In the genomic region with DNA sequence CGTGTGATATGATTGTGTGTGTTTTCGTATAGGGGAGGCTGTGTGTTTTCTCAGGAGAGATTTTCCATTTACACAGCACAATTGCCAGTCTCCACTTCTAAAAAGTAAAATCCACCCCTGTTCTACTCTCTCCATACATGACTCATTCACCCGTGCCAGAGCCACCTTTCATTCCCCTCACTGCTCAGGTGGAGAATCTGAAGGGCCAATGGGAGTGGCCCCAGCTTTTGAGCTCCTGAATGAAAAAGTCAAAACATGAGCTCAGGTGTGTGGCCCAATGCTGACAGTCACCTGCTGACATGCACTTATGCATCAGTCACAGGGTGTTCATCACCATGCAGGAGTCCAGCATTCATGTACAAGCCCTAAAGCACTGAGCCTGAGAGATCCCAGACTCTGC, we compare ENCODE assay signal across 6 cellular contexts. TPM values are rescaled to one million over a fixed set of nuclear protein-coding genes. Genes with fewer than 3 reads are reported as not detected.
"Had no signal": no experiment of that assay in that cellular context is flagged by ENCODE, and none has a peak within 500 bp of the region (broad histone marks: within the 10 kb centered on the region; RNA-seq: fewer than 3 reads in every experiment).

No MANE protein-coding gene starts in this region.

RNA-seq across cellular contexts. Expression of a gene that starts 55.4 kb away (rescaled TPM):
- total RNA-seq: GM23338, H1, H9, HT-29, IMR-90, K562 had no signal
- polyA plus RNA-seq: H1, IMR-90, K562 had no signal
